In genomic region chr2:126663184-126663963, GRCh38 we compare ENCODE assay signal across 13 cellular contexts. TPM values are rescaled to one million over a fixed set of nuclear protein-coding genes. Genes with fewer than 3 reads are reported as not detected.
DNase-seq lines count a peak whose midpoint lies in the region; ATAC-seq and TF ChIP-seq lines count a peak whose summit lies in the region.
"Had no signal": no experiment of that assay in that cellular context is flagged by ENCODE, and none has a peak within 500 bp of the region (broad histone marks: within the 10 kb centered on the region; RNA-seq: fewer than 3 reads in every experiment).

No MANE protein-coding gene starts in this region.

- peak overlapping the region; percentile 74 for H3K4me2 ChIP-seq in OCI-LY7 (ENCODE audit: low read length)

- intact Hi-C loops in OCI-LY7 (cut with micrococcal nuclease; ENCODE audit: unreplicated experiment) (no loop called here), gastrocnemius medialis (cut with DNase I; ENCODE audit: low total_unique reads) (loop anchor here (5.0 kb wide), 1 partner anchor 34 kb away; no protein-coding TSS in a partner anchor)

- TF ChIP-seq POLR2A in gastrocnemius medialis (IDR thresholded peaks at IDR 0.05) = no peak

- H3K4me1 ChIP-seq in OCI-LY7 (ENCODE audit: insufficient read depth, low read length, poor library complexity, severe bottlenecking) = peaks cover 89% of the 10 kb centered on the region
- H3K4me1 ChIP-seq in effector memory CD4-positive, alpha-beta T cell (ENCODE audit: control insufficient read depth, insufficient read depth, low read length, poor library complexity, severe bottlenecking) = peaks cover 56% of the 10 kb centered on the region
- peaks cover 87 to 88% of the 10 kb centered on the region in 2 donors for H3K4me1 ChIP-seq in gastrocnemius medialis
- H3K4me1 ChIP-seq: prostate gland had no signal

- H3K36me3 ChIP-seq in OCI-LY7 (ENCODE audit: insufficient read depth, low read length) (peaks cover 22% of the 10 kb centered on the region), gastrocnemius medialis (no peaks in the 10 kb centered on the region)
- H3K36me3 ChIP-seq in effector memory CD4-positive, alpha-beta T cell (ENCODE audit: control insufficient read depth, insufficient read depth, low read length) = peaks cover 3% of the 10 kb centered on the region
- H3K36me3 ChIP-seq: prostate gland had no signal

- H3K4me3 ChIP-seq in GM12864 (ENCODE audit: low read depth, low read length) = peak overlapping the region; percentile 18; the same call in 1 of the 2 replicates
- H3K4me3 ChIP-seq in OCI-LY7 (ENCODE audit: low read depth, low read length, poor library complexity, severe bottlenecking) = peak overlapping the region; percentile 50
- no peak overlapping the region for H3K4me3 ChIP-seq in effector memory CD4-positive, alpha-beta T cell (ENCODE audit: insufficient read depth, low read depth, low read length, poor library complexity, severe bottlenecking)
- no peak overlapping the region for H3K4me3 ChIP-seq in gastrocnemius medialis
- H3K4me3 ChIP-seq: lung, prostate gland, testis had no signal

- H3K79me2 ChIP-seq in OCI-LY7 (ENCODE audit: insufficient read depth, low read depth, low read length) = peaks cover 89% of the 10 kb centered on the region

- POLR2A ChIA-PET in OCI-LY7 (lab: Charles Lee) = interaction anchor here (0.7 to 1.4 kb wide), 7 partner anchors 9 to 36 kb away, joined by 3 to 4 read pairs (median 3); no protein-coding TSS in a partner anchor

- in situ Hi-C loops in gastrocnemius medialis (cut with MboI; ENCODE audit: low sequenced_read_pairs in 4 of 4) = no loop called here

- no peak overlapping the region for H2AFZ ChIP-seq in OCI-LY7 (ENCODE audit: low read length)

- H3K9me2 ChIP-seq in OCI-LY7 (ENCODE audit: insufficient read depth, low read length) = no peaks in the 10 kb centered on the region

- TF ChIP-seq CTCF in GM12864 (IDR thresholded peaks at IDR 0.05; ENCODE audit: low read depth, low read length, missing control alignments) (no peak), OCI-LY7 (conservative IDR thresholded peaks at IDR 0.05; ENCODE audit: low read length) (no peak), gastrocnemius medialis (IDR thresholded peaks at IDR 0.05 in 4 of 5, conservative IDR thresholded peaks at IDR 0.05 in 1 of 5) (no peak)

- CTCF ChIA-PET in OCI-LY7 (lab: Charles Lee; ENCODE audit: unreplicated experiment) = interaction anchor here (0.6 kb wide), 1 partner anchor 12 kb away, joined by 4 read pairs; no protein-coding TSS in a partner anchor

- H3K27me3 ChIP-seq in effector memory CD4-positive, alpha-beta T cell (replicated peaks; ENCODE audit: control insufficient read depth, insufficient read depth, low read length, poor library complexity, severe bottlenecking) = no peaks in the 10 kb centered on the region
- H3K27me3 ChIP-seq in gastrocnemius medialis = no peaks in the 10 kb centered on the region
- H3K27me3 ChIP-seq: testis had no signal

- no TSS peak for BruUV-seq in OCI-LY7 (replicated peaks; lab: Mats Ljungman, UMichigan)

- H3K9me3 ChIP-seq in OCI-LY7 (ENCODE audit: low read length) (no peaks in the 10 kb centered on the region), gastrocnemius medialis (no peaks in the 10 kb centered on the region)
- no peaks in the 10 kb centered on the region for H3K9me3 ChIP-seq in effector memory CD4-positive, alpha-beta T cell (ENCODE audit: control insufficient read depth, low read length)
- H3K9me3 ChIP-seq: prostate gland, testis had no signal

- no peak for DNase-seq in GM12864 (ENCODE audit: low read depth)
- DNase-seq in OCI-LY7 (ENCODE audit: low spot score) = no peak
- no peak for DNase-seq in effector memory CD4-positive, alpha-beta T cell
- DNase-seq in gastrocnemius medialis = no peak
- no peak for DNase-seq in A172 (ENCODE audit: low spot score)
- DNase-seq in NCI-H1105 treated with DMSO at 0.1 percent for 48 hours (lab: John Stamatoyannopoulos, UW) = no peak
- DNase-seq in NCI-H1417 treated with DMSO at 0.1 percent for 48 hours (lab: John Stamatoyannopoulos, UW) = no peak
- DNase-seq: H9, NCI-H1436, NCI-H524, testis had no signal

- ATAC-seq in gastrocnemius medialis = no peak

- H3K27ac ChIP-seq in OCI-LY7 (ENCODE audit: low read depth, low read length, poor library complexity, severe bottlenecking) (peak overlapping the region; percentile 84), gastrocnemius medialis (peak overlapping the region; percentile 53 to 99 (median 84))
- peak overlapping the region; percentile 54 for H3K27ac ChIP-seq in effector memory CD4-positive, alpha-beta T cell (ENCODE audit: insufficient read depth, low read length, poor library complexity, severe bottlenecking)
- H3K27ac ChIP-seq: prostate gland, testis had no signal

- H4K20me1 ChIP-seq in OCI-LY7 (ENCODE audit: insufficient read depth, low read length) = no peaks in the 10 kb centered on the region

RNA-seq across cellular contexts. Expression of gene GYPC, which starts 7.4 kb away (rescaled TPM):
- total RNA-seq in OCI-LY7 (2014; rRNA removed; shearing (Covaris generic)) = 117 and 154 TPM in 2 replicates
- total RNA-seq in OCI-LY7 (2022) (96.4 and 107 TPM in 2 replicates), gastrocnemius medialis (10 to 100 TPM; 66.3 to 82.0 (median 71.9) TPM)
- total RNA-seq in A172 (2014; rRNA removed; shearing (Covaris generic)) = 44.7 and 59.0 TPM in 2 replicates

Comparison
In these comparisons a context has a peak if more than half of its experiments do, and no peak if none do; other contexts are left out.
1. H3K4me3 ChIP-seq: peak in GM12864 (single experiment) and OCI-LY7 (single experiment); none in effector memory CD4-positive, alpha-beta T cell (single experiment) and gastrocnemius medialis (0 of 4).
2. Peak in every context shown above with its lines, with median percentiles within 50 percentile points of each other: H3K27ac ChIP-seq.